ENCODE assay signal across 15 cellular contexts in genomic region chr10:113071446-113071845, GRCh38.
DNase-seq lines count a peak whose midpoint lies in the region; ATAC-seq and TF ChIP-seq lines count a peak whose summit lies in the region.
"Had no signal": no experiment of that assay in that cellular context is flagged by ENCODE, and none has a peak within 500 bp of the region (broad histone marks: within the 10 kb centered on the region; RNA-seq: fewer than 3 reads in every experiment).

No MANE protein-coding gene starts in this region.

- TF ChIP-seq POLR2A in right lobe of liver (IDR thresholded peaks at IDR 0.05): no peak

- 27% methylated on average over 7 of the region's 7 CpGs for WGBS in right lobe of liver (ENCODE audit: insufficient coverage, low coverage, low lambda C conversion rate, missing lambda C conversion rate)

- peak; percentile 52 for DNase-seq in LNCaP clone FGC (ENCODE audit: low read depth)
- peak; percentile 80 for DNase-seq in dermis blood vessel endothelial cell
- DNase-seq in right lobe of liver: peak; percentile 84 to 91 (median 87)
- DNase-seq in HAP-1 (ENCODE audit: low spot score in 2 of 2): no peak
- no peak for DNase-seq in activated CD8-positive, alpha-beta memory T cell treated with anti-CD3 and anti-CD28 coated beads, Interleukin-2, amount 50 U/mL, for 4 hours
- DNase-seq in T-helper 2 cell: no peak
- DNase-seq: activated CD8-positive, alpha-beta memory T cell treated with anti-CD3 and anti-CD28 coated beads, Interleukin-2, amount 50 U/mL, for 48 hours; activated naive CD8-positive, alpha-beta T cell treated with anti-CD3 and anti-CD28 coated beads, Interleukin-2, amount 50 U/mL, for 24 hours; CD4-positive, alpha-beta memory T cell; effector memory CD4-positive, alpha-beta T cell; NCI-H446; stimulated activated CD4-positive, alpha-beta T cell treated with anti-CD3 and anti-CD28 coated beads, Interleukin-2, amount 100 ng/mL, for 24 hours; stimulated activated naive B cell treated with anti-CD40 and anti-IgM and Interleukin-4, amounts not matched to agents 10 μg/mL and 1 μg/mL and 100 μg/mL, for 72 hours had no signal

- ATAC-seq in right lobe of liver (peak; percentile 70 to 87 (median 84)), GM18907 (IDR thresholded peaks at IDR 0.05; ENCODE audit: unreplicated experiment) (no peak)
- ATAC-seq: activated naive CD8-positive, alpha-beta T cell treated with anti-CD3 and anti-CD28 coated beads, Interleukin-2, amount 50 U/mL, for 24 hours; stimulated activated naive B cell treated with anti-CD40 and anti-IgM and Interleukin-4, amounts not matched to agents 10 μg/mL and 1 μg/mL and 100 μg/mL, for 72 hours had no signal

- peak overlapping the region; percentile 50 to 64 (median 58) for H3K27ac ChIP-seq in right lobe of liver
- peak overlapping the region; percentile 50 for H3K27ac ChIP-seq in subcutaneous abdominal adipose tissue (ENCODE audit: low read depth, low read length)

- H3K4me1 ChIP-seq in right lobe of liver: peaks cover 0 to 30% (median 12%) of the 10 kb centered on the region in 4 donors
- H3K4me1 ChIP-seq in subcutaneous abdominal adipose tissue (ENCODE audit: control insufficient read depth in 5 of 5, insufficient read depth in 5 of 5, low read length in 5 of 5): peaks cover 5 to 46% (median 29%) of the 10 kb centered on the region in 5 donors
- H3K4me1 ChIP-seq in HAP-1: peaks cover 15% of the 10 kb centered on the region

- H3K9ac ChIP-seq in subcutaneous abdominal adipose tissue (ENCODE audit: low read length in 5 of 5): peak overlapping the region in 3 of 5 donors; percentile 35 to 49 (median 38)

- no peak overlapping the region for H3K4me3 ChIP-seq in LNCaP clone FGC (ENCODE audit: low read depth, low read length)
- H3K4me3 ChIP-seq in right lobe of liver: no peak overlapping the region
- no peak overlapping the region for H3K4me3 ChIP-seq in subcutaneous abdominal adipose tissue (ENCODE audit: low read depth in 1 of 5, low read length in 5 of 5)
- no peak overlapping the region for H3K4me3 ChIP-seq in HAP-1

- intact Hi-C loops in right lobe of liver (cut with DNase I): no loop called here

- H3K36me3 ChIP-seq in right lobe of liver: no peaks in the 10 kb centered on the region
- peaks cover 0 to 10% (median 8%) of the 10 kb centered on the region in 5 donors for H3K36me3 ChIP-seq in subcutaneous abdominal adipose tissue (ENCODE audit: control insufficient read depth in 5 of 5, insufficient read depth in 5 of 5, low read length in 5 of 5)
- no peaks in the 10 kb centered on the region; the same call in 1 of the 2 replicates for H3K36me3 ChIP-seq in HAP-1 (replicated peaks)

- TF ChIP-seq CTCF in LNCaP clone FGC (IDR thresholded peaks at IDR 0.05; ENCODE audit: control insufficient read depth, extremely low read depth, insufficient read depth) (no peak), right lobe of liver (IDR thresholded peaks at IDR 0.05) (no peak)

- in situ Hi-C loops in HAP-1 (cut with MboI; ENCODE audit: low sequenced_read_pairs): no loop called here

- H3K9me3 ChIP-seq in right lobe of liver (no peaks in the 10 kb centered on the region), subcutaneous abdominal adipose tissue (ENCODE audit: control insufficient read depth in 5 of 5, low read length in 5 of 5) (no peaks in the 10 kb centered on the region), HAP-1 (no peaks in the 10 kb centered on the region)

- H3K27me3 ChIP-seq in right lobe of liver: no peaks in the 10 kb centered on the region
- H3K27me3 ChIP-seq in subcutaneous abdominal adipose tissue (ENCODE audit: control insufficient read depth in 5 of 5, insufficient read depth in 4 of 5, low read length in 5 of 5): no peaks in the 10 kb centered on the region
- no peaks in the 10 kb centered on the region for H3K27me3 ChIP-seq in HAP-1 (ENCODE audit: low read depth)

Comparison
In these comparisons a context has a peak if more than half of its experiments do, and no peak if none do; other contexts are left out.
1. DNase-seq: peak in LNCaP clone FGC (single experiment), dermis blood vessel endothelial cell (single experiment) and right lobe of liver (3 of 3); none in HAP-1 (0 of 2), activated CD8-positive, alpha-beta memory T cell treated with anti-CD3 and anti-CD28 coated beads, Interleukin-2, amount 50 U/mL, for 4 hours (single experiment) and T-helper 2 cell (0 of 5).